ENCODE assay signal across 12 cellular contexts in the genomic region with DNA sequence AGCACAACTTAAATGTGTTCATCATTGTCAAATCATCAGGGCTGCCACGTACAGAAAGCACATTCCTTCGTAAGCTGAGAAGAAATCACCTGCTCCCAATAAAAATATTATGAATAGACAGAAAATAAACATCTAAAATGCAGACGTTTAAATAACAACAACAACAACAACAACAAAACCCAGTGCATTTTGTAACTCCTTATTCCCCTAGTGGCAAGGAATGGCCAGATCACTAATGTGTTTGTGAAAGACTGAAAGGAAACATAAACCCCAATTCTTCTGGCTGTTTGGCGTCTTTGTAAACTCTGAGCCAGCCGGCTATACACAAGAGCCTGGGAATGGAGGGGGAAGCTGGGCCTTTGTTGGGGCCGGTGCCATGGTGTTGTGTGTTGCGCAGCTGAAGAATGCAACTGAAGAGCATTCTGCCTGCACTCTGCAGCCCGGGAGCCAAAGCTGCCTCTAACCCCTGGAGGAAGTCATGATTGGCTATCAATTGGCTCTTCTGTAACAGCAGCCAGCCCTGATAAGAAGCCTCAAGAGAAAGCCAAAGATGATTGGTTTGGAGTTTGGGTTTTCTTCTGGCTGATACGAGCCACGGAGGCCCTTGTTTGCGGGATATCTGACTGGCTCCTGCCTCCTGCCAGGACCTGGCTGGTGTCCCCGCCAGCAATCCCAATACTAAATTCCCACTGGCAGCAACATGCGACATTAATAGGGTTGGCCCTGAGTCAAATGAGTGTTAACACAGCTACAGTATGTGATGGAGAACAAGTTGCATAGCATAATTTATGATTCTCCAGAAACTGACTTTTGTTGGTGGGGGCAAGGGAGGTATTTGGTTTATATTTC.
DNase-seq lines count a peak whose midpoint lies in the region; ATAC-seq, FAIRE-seq and TF ChIP-seq lines count a peak whose summit lies in the region.
"Had no signal": no experiment of that assay in that cellular context is flagged by ENCODE, and none has a peak within 500 bp of the region (broad histone marks: within the 10 kb centered on the region; RNA-seq: fewer than 3 reads in every experiment).

No MANE protein-coding gene starts in this region.

- no peak overlapping the region for H3K4me3 ChIP-seq in A549
- H3K4me3 ChIP-seq in neural progenitor cell, result peak overlapping the region; percentile 30
- no peak overlapping the region for H3K4me3 ChIP-seq in smooth muscle cell
- H3K4me3 ChIP-seq: tibial nerve had no signal

- WGBS in A549 (ENCODE audit: missing lambda C conversion rate), result 11% methylated on average over 12 of the region's 13 CpGs
- 53% methylated on average over 13 of the region's 13 CpGs for WGBS in smooth muscle cell (ENCODE audit: low lambda C conversion rate)

- CTCF ChIA-PET in A549 (lab: Yijun Ruan, JAX) (no interaction called here), WTC11 (lab: Charles Lee) (interaction anchor here (1.0 to 1.4 kb wide), 3 partner anchors 12 to 92 kb away, joined by 3 to 4 read pairs (median 3); no protein-coding TSS in a partner anchor)

- TF ChIP-seq POLR2A in A549 (IDR thresholded peaks at IDR 0.05; ENCODE audit: low read length), result no peak

- DNase-seq in A549 (ENCODE audit: low read depth in 1 of 2, low spot score in 1 of 2) (no peak), WTC11 (ENCODE audit: low spot score) (peak; percentile 52), left cardiac atrium (peak; percentile 33), neural progenitor cell (ENCODE audit: low spot score) (peak; percentile 92), smooth muscle cell (lab: John Stamatoyannopoulos, UW; ENCODE audit: unreplicated experiment) (no peak), left lobe of liver (ENCODE audit: low spot score) (no peak), SIG-M5 treated with dmso at 0.1 percent for 504 hours (lab: John Stamatoyannopoulos, UW; ENCODE audit: unreplicated experiment) (no peak), NCI-H1105 (lab: John Stamatoyannopoulos, UW) (no peak)
- DNase-seq: activated CD4-positive, CD25-positive, alpha-beta regulatory T cell treated with anti-CD3 and anti-CD28 coated beads, Interleukin-2, amount 50 U/mL, for 72 hours; activated T-cell treated with anti-CD3 and anti-CD28 coated beads, Interleukin-2, amount 50 U/mL, for 48 hours; small intestine had no signal

- H4K20me1 ChIP-seq in neural progenitor cell (ENCODE audit: low read depth) (no peaks in the 10 kb centered on the region), smooth muscle cell (ENCODE audit: low read depth) (peaks cover 8% of the 10 kb centered on the region)

- TF ChIP-seq CTCF in A549 (IDR thresholded peaks at IDR 0.05) (no peak), WTC11 (IDR thresholded peaks at IDR 0.05) (no peak), neural progenitor cell (IDR thresholded peaks at IDR 0.05) (peak; percentile 49), smooth muscle cell (IDR thresholded peaks at IDR 0.05; ENCODE audit: borderline replicate concordance, insufficient read depth, poor library complexity, severe bottlenecking) (no peak)

- H3K27me3 Mint-ChIP-seq in WTC11 (ENCODE audit: low read depth) (no peaks in the 10 kb centered on the region; the same call in 1 of the 2 replicates), neural progenitor cell (ENCODE audit: insufficient read depth, low read depth) (peaks cover 9% of the 10 kb centered on the region)

- intact Hi-C loops in left cardiac atrium (cut with DNase I), result no loop called here

- H3K9me3 Mint-ChIP-seq in WTC11 (no peaks in the 10 kb centered on the region), neural progenitor cell (no peaks in the 10 kb centered on the region)

- H3K9ac ChIP-seq in neural progenitor cell, result no peak overlapping the region
- H3K9ac ChIP-seq in smooth muscle cell (ENCODE audit: low read depth), result no peak overlapping the region

- TF ChIP-seq RAD21 in A549 (conservative IDR thresholded peaks at IDR 0.05 in 1 of 2, IDR thresholded peaks at IDR 0.05 in 1 of 2), result no peak

- H3K79me2 ChIP-seq in neural progenitor cell (ENCODE audit: low read depth) (peaks cover 4% of the 10 kb centered on the region), smooth muscle cell (ENCODE audit: low read depth) (no peaks in the 10 kb centered on the region)

- no peak overlapping the region for H3K4me3 Mint-ChIP-seq in WTC11
- no peak overlapping the region for H3K4me3 Mint-ChIP-seq in neural progenitor cell

- H3K4me1 Mint-ChIP-seq in WTC11, result peaks cover 6% of the 10 kb centered on the region
- H3K4me1 Mint-ChIP-seq in neural progenitor cell, result peaks cover 5% of the 10 kb centered on the region

- H3K9me3 ChIP-seq in A549, result no peaks in the 10 kb centered on the region
- no peaks in the 10 kb centered on the region for H3K9me3 ChIP-seq in neural progenitor cell (ENCODE audit: low read depth)
- H3K9me3 ChIP-seq in smooth muscle cell (replicated peaks; ENCODE audit: low read depth), result no peaks in the 10 kb centered on the region
- H3K9me3 ChIP-seq: tibial nerve had no signal

- H3K36me3 Mint-ChIP-seq in WTC11 (peaks cover 32% of the 10 kb centered on the region), neural progenitor cell (peaks cover 25% of the 10 kb centered on the region)

- TF ChIP-seq EP300 in A549 (IDR thresholded peaks at IDR 0.05), result no peak

- no peaks in the 10 kb centered on the region for H3K36me3 ChIP-seq in neural progenitor cell
- no peaks in the 10 kb centered on the region for H3K36me3 ChIP-seq in smooth muscle cell (ENCODE audit: low read depth)
- H3K36me3 ChIP-seq: tibial nerve had no signal

- H2AFZ ChIP-seq in neural progenitor cell (replicated peaks) (no peak overlapping the region), smooth muscle cell (ENCODE audit: low read depth) (no peak overlapping the region)

- H3K4me2 ChIP-seq in A549 (no peak overlapping the region), neural progenitor cell (peak overlapping the region; percentile 75), smooth muscle cell (no peak overlapping the region)

- H3F3A ChIP-seq in neural progenitor cell (ENCODE audit: low read depth) (peaks cover 39% of the 10 kb centered on the region), smooth muscle cell (ENCODE audit: low read depth) (no peaks in the 10 kb centered on the region)

- ATAC-seq in A549, result no peak
- peak; percentile 89 for ATAC-seq in WTC11
- ATAC-seq in left cardiac atrium, result peak; percentile 59 to 93
- no peak for ATAC-seq in left lobe of liver

- no peak overlapping the region for H3K27ac ChIP-seq in A549
- H3K27ac ChIP-seq in neural progenitor cell, result peak overlapping the region; percentile 95
- no peak overlapping the region for H3K27ac ChIP-seq in smooth muscle cell (ENCODE audit: low read depth)

- POLR2A ChIA-PET in A549 (lab: Yijun Ruan, JAX) (no interaction called here), WTC11 (lab: Charles Lee) (no interaction called here)

- H3K4me1 ChIP-seq in A549 (no peaks in the 10 kb centered on the region), neural progenitor cell (peaks cover 57% of the 10 kb centered on the region), smooth muscle cell (ENCODE audit: low read depth) (peaks cover 7% of the 10 kb centered on the region)

- no peaks in the 10 kb centered on the region for H3K27me3 ChIP-seq in neural progenitor cell
- H3K27me3 ChIP-seq in smooth muscle cell (ENCODE audit: low read depth), result no peaks in the 10 kb centered on the region

- peak; percentile 36 for FAIRE-seq in A549 (lab: Jason Lieb, UNC)
- FAIRE-seq: small intestine had no signal

- H3K27ac Mint-ChIP-seq in WTC11, result no peak overlapping the region
- H3K27ac Mint-ChIP-seq in neural progenitor cell, result no peak overlapping the region

TF ChIP-seq in A549, 52 proteins besides CTCF, POLR2A, EP300 and RAD21:
- TF ChIP-seq ZNF302 (CRISPR knock-in tag; IDR thresholded peaks at IDR 0.05) (no peak), NFE2L2 (conservative IDR thresholded peaks at IDR 0.05; ENCODE audit: low read length) (no peak)

TF ChIP-seq in WTC11, 78 proteins besides CTCF, POLR2A, EP300 and RAD21 (continues in another document):
- TF ChIP-seq ZNF263 (CRISPR knock-in tag; IDR thresholded peaks at IDR 0.05; ENCODE audit: low read depth) (no peak), FOXK1 (CRISPR knock-in tag; IDR thresholded peaks at IDR 0.05) (no peak), SMAD4 (CRISPR knock-in tag; IDR thresholded peaks at IDR 0.05) (no peak)
- TF ChIP-seq, protein P1, sequence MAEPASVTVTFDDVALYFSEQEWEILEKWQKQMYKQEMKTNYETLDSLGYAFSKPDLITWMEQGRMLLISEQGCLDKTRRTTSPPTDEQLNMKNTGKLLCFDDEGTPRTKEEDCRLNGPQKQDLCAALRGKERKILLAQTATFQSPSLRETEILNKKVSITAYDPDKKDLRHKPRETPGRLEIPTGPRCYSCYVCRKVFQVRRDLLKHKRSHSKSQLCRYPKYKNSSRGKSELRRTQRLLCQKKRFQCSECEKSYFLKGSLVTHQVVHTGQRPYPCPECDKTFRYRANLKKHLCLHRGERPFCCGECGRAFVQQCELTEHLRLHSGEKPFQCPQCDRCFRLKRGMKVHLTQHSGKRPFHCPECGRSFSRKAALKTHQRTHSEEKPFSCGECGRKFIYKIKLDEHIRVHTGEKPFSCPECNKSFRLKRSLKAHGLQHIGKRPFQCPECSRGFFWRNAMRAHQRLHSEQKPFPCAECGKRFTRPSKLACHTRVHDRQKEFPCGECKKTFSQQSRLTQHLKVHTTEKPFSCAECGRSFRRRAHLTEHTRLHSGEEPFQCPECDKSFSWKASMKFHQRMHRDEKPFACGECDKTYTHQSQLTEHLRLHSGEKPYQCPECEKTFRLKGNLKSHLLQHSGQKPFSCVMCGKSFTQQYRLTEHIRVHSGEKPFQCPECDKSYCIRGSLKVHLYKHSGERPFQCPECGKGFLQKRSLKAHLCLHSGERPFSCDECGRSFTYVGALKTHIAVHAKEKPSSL (CRISPR knock-in tag; conservative IDR thresholded peaks at IDR 0.05), result no peak
- TF ChIP-seq, protein P2, sequence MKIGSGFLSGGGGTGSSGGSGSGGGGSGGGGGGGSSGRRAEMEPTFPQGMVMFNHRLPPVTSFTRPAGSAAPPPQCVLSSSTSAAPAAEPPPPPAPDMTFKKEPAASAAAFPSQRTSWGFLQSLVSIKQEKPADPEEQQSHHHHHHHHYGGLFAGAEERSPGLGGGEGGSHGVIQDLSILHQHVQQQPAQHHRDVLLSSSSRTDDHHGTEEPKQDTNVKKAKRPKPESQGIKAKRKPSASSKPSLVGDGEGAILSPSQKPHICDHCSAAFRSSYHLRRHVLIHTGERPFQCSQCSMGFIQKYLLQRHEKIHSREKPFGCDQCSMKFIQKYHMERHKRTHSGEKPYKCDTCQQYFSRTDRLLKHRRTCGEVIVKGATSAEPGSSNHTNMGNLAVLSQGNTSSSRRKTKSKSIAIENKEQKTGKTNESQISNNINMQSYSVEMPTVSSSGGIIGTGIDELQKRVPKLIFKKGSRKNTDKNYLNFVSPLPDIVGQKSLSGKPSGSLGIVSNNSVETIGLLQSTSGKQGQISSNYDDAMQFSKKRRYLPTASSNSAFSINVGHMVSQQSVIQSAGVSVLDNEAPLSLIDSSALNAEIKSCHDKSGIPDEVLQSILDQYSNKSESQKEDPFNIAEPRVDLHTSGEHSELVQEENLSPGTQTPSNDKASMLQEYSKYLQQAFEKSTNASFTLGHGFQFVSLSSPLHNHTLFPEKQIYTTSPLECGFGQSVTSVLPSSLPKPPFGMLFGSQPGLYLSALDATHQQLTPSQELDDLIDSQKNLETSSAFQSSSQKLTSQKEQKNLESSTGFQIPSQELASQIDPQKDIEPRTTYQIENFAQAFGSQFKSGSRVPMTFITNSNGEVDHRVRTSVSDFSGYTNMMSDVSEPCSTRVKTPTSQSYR (CRISPR knock-in tag; IDR thresholded peaks at IDR 0.05), result no peak

Comparison
In these comparisons a context has a peak if more than half of its experiments do, and no peak if none do; other contexts are left out.
1. ATAC-seq: peak in WTC11 (single experiment) and left cardiac atrium (2 of 2); none in A549 (0 of 2) and left lobe of liver (single experiment).
2. DNase-seq: peak in WTC11 (single experiment), left cardiac atrium (single experiment) and neural progenitor cell (single experiment); none in A549 (0 of 2), smooth muscle cell (single experiment), left lobe of liver (single experiment), SIG-M5 treated with dmso at 0.1 percent for 504 hours (single experiment) and NCI-H1105 (single experiment).